ENCODE assay signal across 8 cellular contexts in the genomic region with DNA sequence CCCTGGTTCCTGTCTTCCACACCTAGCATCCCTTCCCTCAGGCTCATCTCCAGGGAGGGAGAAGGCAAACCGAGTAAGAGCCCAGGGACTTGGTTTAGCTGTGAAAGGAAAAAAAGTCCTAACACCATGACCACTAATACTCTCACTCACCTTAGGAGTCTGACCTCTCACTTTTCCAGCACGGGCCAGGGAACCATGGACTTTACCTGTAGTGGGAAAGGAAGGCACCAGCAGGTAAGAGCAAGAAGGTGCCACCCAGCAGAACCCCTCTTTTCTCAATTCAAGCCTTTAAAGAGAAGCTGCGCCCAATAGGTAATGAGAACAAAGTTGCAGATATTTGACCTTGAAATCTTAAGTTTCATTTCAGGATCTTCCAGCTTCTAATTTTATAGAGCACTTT. TPM values are rescaled to one million over a fixed set of nuclear protein-coding genes. Genes with fewer than 3 reads are reported as not detected.
A peak's percentile ranks its signal among the peaks of the same experiment; 100 is the strongest.
DNase-seq lines count a peak whose midpoint lies in the region; ATAC-seq, FAIRE-seq and TF ChIP-seq lines count a peak whose summit lies in the region.

No MANE protein-coding gene starts in this region.

- TF ChIP-seq CTCF in astrocyte (IDR thresholded peaks at IDR 0.05; ENCODE audit: insufficient read depth, low read depth, low read length) (no peak), upper lobe of left lung (IDR thresholded peaks at IDR 0.05) (no peak)

- ATAC-seq in memory B cell (ENCODE audit: low read depth) = no peak
- no peak for ATAC-seq in upper lobe of left lung (ENCODE audit: low FRiP score in 2 of 2)
- ATAC-seq in HG03135 (IDR thresholded peaks at IDR 0.05; ENCODE audit: unreplicated experiment) = no peak

- 87 to 90% methylated on average over 3 of the region's 3 CpGs for WGBS in upper lobe of left lung, 2 donors

- H3K27ac ChIP-seq in astrocyte (ENCODE audit: low read depth, low read length) = peak overlapping the region; percentile 82
- peak overlapping the region; percentile 93 to 96 (median 96) for H3K27ac ChIP-seq in upper lobe of left lung

- peaks cover 27% of the 10 kb centered on the region for H3K36me3 Mint-ChIP-seq in activated naive CD4-positive, alpha-beta T cell treated with anti-CD3 and anti-CD28 coated beads, Interleukin-2, amount 50 U/mL, for 24 hours
- peaks cover 12% of the 10 kb centered on the region for H3K36me3 Mint-ChIP-seq in astrocyte (ENCODE audit: low read depth, unreplicated experiment)
- H3K36me3 Mint-ChIP-seq in memory B cell = peaks cover 22% of the 10 kb centered on the region

- peaks cover 25% of the 10 kb centered on the region for H3K4me1 ChIP-seq in astrocyte (ENCODE audit: insufficient read depth, low read length)
- H3K4me1 ChIP-seq in upper lobe of left lung = peaks cover 29 to 57% (median 33%) of the 10 kb centered on the region in 4 donors

- TF ChIP-seq EP300 in upper lobe of left lung (IDR thresholded peaks at IDR 0.05) = no peak

- H2AFZ ChIP-seq in astrocyte (ENCODE audit: low read depth, low read length) = no peak overlapping the region

- H3K4me3 ChIP-seq in astrocyte (ENCODE audit: insufficient read depth, low read depth, low read length) (peak overlapping the region; percentile 95), upper lobe of left lung (peak overlapping the region in 3 of 4 donors; percentile 80 to 85 (median 81))

- no peak for DNase-seq in activated naive CD4-positive, alpha-beta T cell treated with Interleukin-2 at 50 U/mL for 16 hours
- no peak for DNase-seq in astrocyte (ENCODE audit: low read depth)
- no peak for DNase-seq in memory B cell (ENCODE audit: low spot score in 2 of 2)
- no peak for DNase-seq in upper lobe of left lung
- no peak for DNase-seq in NCI-H1105 treated with DMSO at 0.1 percent for 48 hours (lab: John Stamatoyannopoulos, UW)
- DNase-seq in NCI-H187 treated with DMSO at 0.1 percent for 48 hours (lab: John Stamatoyannopoulos, UW) = no peak

- H3K4me1 Mint-ChIP-seq in activated naive CD4-positive, alpha-beta T cell treated with anti-CD3 and anti-CD28 coated beads, Interleukin-2, amount 50 U/mL, for 24 hours = peaks cover 53% of the 10 kb centered on the region
- H3K4me1 Mint-ChIP-seq in astrocyte (ENCODE audit: low read depth, unreplicated experiment) (peaks cover 12% of the 10 kb centered on the region), memory B cell (peaks cover 19% of the 10 kb centered on the region)

- H3K27me3 Mint-ChIP-seq in activated naive CD4-positive, alpha-beta T cell treated with anti-CD3 and anti-CD28 coated beads, Interleukin-2, amount 50 U/mL, for 24 hours = no peaks in the 10 kb centered on the region
- H3K27me3 Mint-ChIP-seq in astrocyte (ENCODE audit: low read depth, unreplicated experiment) (no peaks in the 10 kb centered on the region), memory B cell (no peaks in the 10 kb centered on the region)

- no peak for FAIRE-seq in astrocyte (lab: Jason Lieb, UNC)

- H3K27ac Mint-ChIP-seq in activated naive CD4-positive, alpha-beta T cell treated with anti-CD3 and anti-CD28 coated beads, Interleukin-2, amount 50 U/mL, for 24 hours = peak overlapping the region; percentile 99
- H3K27ac Mint-ChIP-seq in astrocyte (ENCODE audit: unreplicated experiment) = peak overlapping the region; percentile 99
- H3K27ac Mint-ChIP-seq in memory B cell = peak overlapping the region; percentile 100

- peak overlapping the region; percentile 98 for H3K9ac ChIP-seq in astrocyte (ENCODE audit: low read length)

- peaks cover 71% of the 10 kb centered on the region for H3K79me2 ChIP-seq in astrocyte (ENCODE audit: insufficient read depth, low read length)

- H3K9me3 ChIP-seq in astrocyte (ENCODE audit: insufficient read depth, low read depth, low read length) (no peaks in the 10 kb centered on the region), upper lobe of left lung (no peaks in the 10 kb centered on the region)

- H3K36me3 ChIP-seq in astrocyte (ENCODE audit: insufficient read depth, low read length) (peaks cover 15% of the 10 kb centered on the region), upper lobe of left lung (peaks cover 12 to 55% (median 42%) of the 10 kb centered on the region in 4 donors)

- no peaks in the 10 kb centered on the region for H3K9me3 Mint-ChIP-seq in activated naive CD4-positive, alpha-beta T cell treated with anti-CD3 and anti-CD28 coated beads, Interleukin-2, amount 50 U/mL, for 24 hours
- H3K9me3 Mint-ChIP-seq in astrocyte (ENCODE audit: unreplicated experiment) = no peaks in the 10 kb centered on the region
- no peaks in the 10 kb centered on the region for H3K9me3 Mint-ChIP-seq in memory B cell

- peak overlapping the region; percentile 97 for H3K4me2 ChIP-seq in astrocyte (ENCODE audit: low read length)

- no peak for TF ChIP-seq POLR2A in upper lobe of left lung (IDR thresholded peaks at IDR 0.05)

- H3K27me3 ChIP-seq in astrocyte (ENCODE audit: insufficient read depth, low read length) (no peaks in the 10 kb centered on the region), upper lobe of left lung (no peaks in the 10 kb centered on the region)

- peak overlapping the region; percentile 100 for H3K4me3 Mint-ChIP-seq in activated naive CD4-positive, alpha-beta T cell treated with anti-CD3 and anti-CD28 coated beads, Interleukin-2, amount 50 U/mL, for 24 hours
- peak overlapping the region; percentile 100 for H3K4me3 Mint-ChIP-seq in astrocyte (ENCODE audit: unreplicated experiment)
- peak overlapping the region; percentile 98 for H3K4me3 Mint-ChIP-seq in memory B cell

- peaks cover 36% of the 10 kb centered on the region for H4K20me1 ChIP-seq in astrocyte (ENCODE audit: insufficient read depth, low read length)

RNA-seq across cellular contexts. Expression of a gene that starts 1.1 kb away (rescaled TPM):
- total RNA-seq in astrocyte (670 and 694 TPM in 2 replicates), upper lobe of left lung (1,000 to 10,000 TPM in 1 of 6 donors, 100 to 1,000 TPM in 5; 405 to 1,014 (median 590) TPM)

RNA-seq across cellular contexts. Expression of a gene that starts 1.3 kb away (rescaled TPM):
- 42.6 and 45.1 TPM in 2 replicates for total RNA-seq in astrocyte
- total RNA-seq in upper lobe of left lung = 10 to 100 TPM; 15.7 to 78.6 (median 57.1) TPM

RNA-seq across cellular contexts. Expression of a gene that starts 3.3 kb away (rescaled TPM):
- 8.1 and 10.0 TPM in 2 replicates for total RNA-seq in astrocyte
- total RNA-seq in upper lobe of left lung = 10 to 100 TPM; 12.6 to 28.5 (median 15.2) TPM

RNA-seq across cellular contexts. Expression of a gene that starts 9.2 kb away (rescaled TPM):
- total RNA-seq in astrocyte = 18.0 and 23.9 TPM in 2 replicates
- total RNA-seq in upper lobe of left lung = 10 to 100 TPM; 36.8 to 82.7 (median 45.5) TPM

RNA-seq across cellular contexts. Expression of a gene that starts 13.5 kb away (rescaled TPM):
- total RNA-seq in astrocyte (43.0 and 49.9 TPM in 2 replicates), upper lobe of left lung (10 to 100 TPM; 31.1 to 70.6 (median 50.0) TPM)
